ENCODE assay signal across 18 cellular contexts in genomic region chr14:53982546-53982945, GRCh38. TPM values are rescaled to one million over a fixed set of nuclear protein-coding genes. Genes with fewer than 3 reads are reported as not detected.
"Had no signal": no experiment of that assay in that cellular context is flagged by ENCODE, and none has a peak within 500 bp of the region (broad histone marks: within the 10 kb centered on the region; RNA-seq: fewer than 3 reads in every experiment).

No MANE protein-coding gene starts in this region.

- H3K36me3 ChIP-seq: esophagus squamous epithelium, neutrophil, right lobe of liver, tibial artery, upper lobe of right lung had no signal

- FAIRE-seq: colon had no signal

- H3K27me3 ChIP-seq: esophagus squamous epithelium, right lobe of liver, tibial artery, upper lobe of right lung had no signal

- H3K9me3 ChIP-seq: neutrophil, psoas muscle, right lobe of liver, upper lobe of right lung had no signal

- ATAC-seq: effector memory CD8-positive, alpha-beta T cell; left colon; naive thymus-derived CD4-positive, alpha-beta T cell; psoas muscle; stimulated activated memory B cell treated with anti-CD40 and anti-IgM and Interleukin-4, amounts not matched to agents 10 μg/mL and 1 μg/mL and 100 μg/mL, for 72 hours; upper lobe of right lung had no signal

- H3K27ac ChIP-seq: epithelial cell of prostate, esophagus squamous epithelium, neutrophil, psoas muscle, right lobe of liver, tibial artery, upper lobe of right lung had no signal

- H3K4me3 ChIP-seq: esophagus squamous epithelium, psoas muscle, right lobe of liver, tibial artery, upper lobe of right lung had no signal

- DNase-seq: cerebellar nuclear complex; effector memory CD8-positive, alpha-beta T cell; esophagus squamous epithelium; foreskin fibroblast; left colon; naive thymus-derived CD4-positive, alpha-beta T cell; nephron progenitor cell; psoas muscle; retina; right lobe of liver; stimulated activated CD4-positive, alpha-beta T cell treated with anti-CD3 and anti-CD28 coated beads, Interleukin-4, amount 100 ng/mL, for 24 hours; tibial artery; upper lobe of right lung had no signal

- H3K4me1 ChIP-seq: psoas muscle, tibial artery, upper lobe of right lung had no signal

RNA-seq across cellular contexts. Expression of gene BMP4, which starts 25.9 kb away (rescaled TPM):
- total RNA-seq: mononuclear cell had no signal
